9 cellular contexts compared by ENCODE assay signal in genomic region chr14:29805415-29806123, GRCh38.
A peak's percentile ranks its signal among the peaks of the same experiment; 100 is the strongest.
DNase-seq lines count a peak whose midpoint lies in the region; ATAC-seq, FAIRE-seq and TF ChIP-seq lines count a peak whose summit lies in the region.
"Had no signal": no experiment of that assay in that cellular context is flagged by ENCODE, and none has a peak within 500 bp of the region (broad histone marks: within the 10 kb centered on the region; RNA-seq: fewer than 3 reads in every experiment).

No MANE protein-coding gene starts in this region.

- no peaks in the 10 kb centered on the region for H3K36me3 ChIP-seq in kidney epithelial cell (ENCODE audit: control insufficient read depth, insufficient read depth, low read length)
- H3K36me3 ChIP-seq in spleen = no peaks in the 10 kb centered on the region

- H3K36me3 Mint-ChIP-seq in stimulated activated effector memory CD8-positive, alpha-beta T cell treated with anti-CD3 and anti-CD28 coated beads, Interleukin-12 subunit alpha, Interleukin-12 subunit beta, amount 100 ng/mL, for 72 hours = no peaks in the 10 kb centered on the region

- H3K27ac Mint-ChIP-seq in stimulated activated effector memory CD8-positive, alpha-beta T cell treated with anti-CD3 and anti-CD28 coated beads, Interleukin-12 subunit alpha, Interleukin-12 subunit beta, amount 100 ng/mL, for 72 hours = no peak overlapping the region

- intact Hi-C loops in spleen (cut with DNase I; ENCODE audit: low total_unique reads) = no loop called here

- TF ChIP-seq CTCF in AG04450 (IDR thresholded peaks at IDR 0.05; ENCODE audit: low read depth, low read length) (no peak), kidney epithelial cell (IDR thresholded peaks at IDR 0.05; ENCODE audit: insufficient read depth, low read length, poor library complexity, severe bottlenecking) (no peak), spleen (IDR thresholded peaks at IDR 0.05 in 8 of 11, conservative IDR thresholded peaks at IDR 0.05 in 3 of 11) (no peak)

- peak; percentile 96 for FAIRE-seq in HTR-8/SVneo (lab: Jason Lieb, UNC)

- H3K4me1 Mint-ChIP-seq in stimulated activated effector memory CD8-positive, alpha-beta T cell treated with anti-CD3 and anti-CD28 coated beads, Interleukin-12 subunit alpha, Interleukin-12 subunit beta, amount 100 ng/mL, for 72 hours = no peaks in the 10 kb centered on the region

- H3K9me3 ChIP-seq in AG04450 (ENCODE audit: control insufficient read depth, insufficient read depth, low read length) (no peaks in the 10 kb centered on the region), spleen (no peaks in the 10 kb centered on the region)

- no peaks in the 10 kb centered on the region for H3K4me1 ChIP-seq in spleen

- peaks cover 14% of the 10 kb centered on the region for H3K9me3 Mint-ChIP-seq in stimulated activated effector memory CD8-positive, alpha-beta T cell treated with anti-CD3 and anti-CD28 coated beads, Interleukin-12 subunit alpha, Interleukin-12 subunit beta, amount 100 ng/mL, for 72 hours

- peak overlapping the region; percentile 79 for H3K27ac ChIP-seq in AG04450 (ENCODE audit: low read depth, low read length)
- no peak overlapping the region for H3K27ac ChIP-seq in spleen

- POLR2A ChIA-PET in AG04450 (lab: Yijun Ruan, JAX) = no interaction called here

- H3K27me3 ChIP-seq in AG04450 (ENCODE audit: control insufficient read depth, insufficient read depth, low read length) (no peaks in the 10 kb centered on the region), kidney epithelial cell (ENCODE audit: control insufficient read depth, insufficient read depth, low read length) (no peaks in the 10 kb centered on the region), spleen (replicated peaks in 1 of 7) (no peaks in the 10 kb centered on the region)

- CTCF ChIA-PET in AG04450 (lab: Charles Lee) = no interaction called here

- 84 to 93% (median 91%) methylated on average over 4 of the region's 4 CpGs for WGBS in spleen, 5 donors

- no peak for ATAC-seq in stimulated activated effector memory CD8-positive, alpha-beta T cell treated with anti-CD3 and anti-CD28 coated beads, Interleukin-12 subunit alpha, Interleukin-12 subunit beta, amount 100 ng/mL, for 72 hours
- no peak for ATAC-seq in GM18519 (IDR thresholded peaks at IDR 0.05; ENCODE audit: low FRiP score, unreplicated experiment)

- H3K4me3 Mint-ChIP-seq in stimulated activated effector memory CD8-positive, alpha-beta T cell treated with anti-CD3 and anti-CD28 coated beads, Interleukin-12 subunit alpha, Interleukin-12 subunit beta, amount 100 ng/mL, for 72 hours = no peak overlapping the region

- H3K4me3 ChIP-seq in AG04450 (ENCODE audit: low read depth, low read length) (no peak overlapping the region), kidney epithelial cell (ENCODE audit: low read depth, low read length) (no peak overlapping the region), spleen (no peak overlapping the region)

- DNase-seq in AG04450 (ENCODE audit: low read depth, low spot score) = peak; percentile 86
- peak; percentile 49 for DNase-seq in HTR-8/SVneo (ENCODE audit: insufficient read length, low spot score)
- DNase-seq in amniotic stem cell (lab: John Stamatoyannopoulos, UW) = peak; percentile 81
- DNase-seq in kidney epithelial cell (ENCODE audit: low read depth) = peak; percentile 76
- DNase-seq in NCI-H524 treated with DMSO at 0.1 percent for 48 hours (lab: John Stamatoyannopoulos, UW) = no peak
- no peak for DNase-seq in stimulated activated effector memory CD8-positive, alpha-beta T cell treated with anti-CD3 and anti-CD28 coated beads, Interleukin-12 subunit alpha, Interleukin-12 subunit beta, amount 100 ng/mL, for 72 hours (ENCODE audit: low spot score in 2 of 2)
- no peak for DNase-seq in spleen
- DNase-seq: activated CD4-positive, alpha-beta T cell treated with anti-CD3 and anti-CD28 coated beads for 48 hours had no signal

- no peak for TF ChIP-seq POLR2A in spleen (IDR thresholded peaks at IDR 0.05)

Comparison
In these comparisons a context has a peak if more than half of its experiments do, and no peak if none do; other contexts are left out.
1. DNase-seq: peak in AG04450 (single experiment), HTR-8/SVneo (single experiment), amniotic stem cell (single experiment) and kidney epithelial cell (single experiment); none in NCI-H524 treated with DMSO at 0.1 percent for 48 hours (single experiment), stimulated activated effector memory CD8-positive, alpha-beta T cell treated with anti-CD3 and anti-CD28 coated beads, Interleukin-12 subunit alpha, Interleukin-12 subunit beta, amount 100 ng/mL, for 72 hours (0 of 2) and spleen (single experiment).